ENCODE assay signal across 8 cellular contexts in genomic region chr16:30121741-30122620, GRCh38. TPM values are rescaled to one million over a fixed set of nuclear protein-coding genes. Genes with fewer than 3 reads are reported as not detected.
A peak's percentile ranks its signal among the peaks of the same experiment; 100 is the strongest.
DNase-seq lines count a peak whose midpoint lies in the region; ATAC-seq and TF ChIP-seq lines count a peak whose summit lies in the region.

No MANE protein-coding gene starts in this region.

- no peaks in the 10 kb centered on the region for H3K27me3 Mint-ChIP-seq in activated CD8-positive, alpha-beta T cell treated with anti-CD3 and anti-CD28 coated beads for 36 hours

- peak overlapping the region; percentile 5 for H3K27ac ChIP-seq in cardiac muscle cell
- peak overlapping the region; percentile 89 to 92 for H3K27ac ChIP-seq in prostate gland

- peaks cover 21% of the 10 kb centered on the region for H3K4me1 Mint-ChIP-seq in activated CD8-positive, alpha-beta T cell treated with anti-CD3 and anti-CD28 coated beads for 36 hours (ENCODE audit: low read depth)

- no peak for TF ChIP-seq POLR2A in prostate gland (IDR thresholded peaks at IDR 0.05)

- H3K27ac Mint-ChIP-seq in activated CD8-positive, alpha-beta T cell treated with anti-CD3 and anti-CD28 coated beads for 36 hours: peak overlapping the region; percentile 86

- no peak for TF ChIP-seq CTCF in activated CD8-positive, alpha-beta T cell treated with anti-CD3 and anti-CD28 coated beads for 36 hours (IDR thresholded peaks at IDR 0.05)
- no peak for TF ChIP-seq CTCF in cardiac muscle cell (IDR thresholded peaks at IDR 0.05; ENCODE audit: low read depth, low read length)
- no peak for TF ChIP-seq CTCF in prostate gland (IDR thresholded peaks at IDR 0.05)
- no peak for TF ChIP-seq CTCF in GM10266 (IDR thresholded peaks at IDR 0.05; ENCODE audit: control insufficient read depth, insufficient read depth, low read depth, missing control alignments)

- no peak for ATAC-seq in activated CD8-positive, alpha-beta T cell treated with anti-CD3 and anti-CD28 coated beads for 36 hours

- POLR2A ChIA-PET in activated CD8-positive, alpha-beta T cell treated with anti-CD3 and anti-CD28 coated beads for 36 hours (lab: Charles Lee): interaction anchor here (0.7 to 2.3 kb wide), 3 partner anchors 9 to 64 kb away, joined by 3 to 8 read pairs (median 5); partner anchors contain the start of genes CORO1A and GDPD3

- peaks cover 8% of the 10 kb centered on the region for H3K36me3 Mint-ChIP-seq in activated CD8-positive, alpha-beta T cell treated with anti-CD3 and anti-CD28 coated beads for 36 hours (ENCODE audit: low read depth)

- WGBS in prostate gland: 62% methylated on average over 32 of the region's 32 CpGs

- no peaks in the 10 kb centered on the region for H3K9me3 Mint-ChIP-seq in activated CD8-positive, alpha-beta T cell treated with anti-CD3 and anti-CD28 coated beads for 36 hours

- H3K36me3 ChIP-seq in cardiac muscle cell (peaks cover 21% of the 10 kb centered on the region), prostate gland (peaks cover 5 to 14% of the 10 kb centered on the region in 2 donors)

- peak overlapping the region; percentile 83 for H3K4me3 Mint-ChIP-seq in activated CD8-positive, alpha-beta T cell treated with anti-CD3 and anti-CD28 coated beads for 36 hours

- H3K27me3 ChIP-seq in cardiac muscle cell (no peaks in the 10 kb centered on the region), prostate gland (replicated peaks; ENCODE audit: insufficient read depth) (no peaks in the 10 kb centered on the region)

- peak; percentile 37 for DNase-seq in EH (ENCODE audit: low read depth)
- DNase-seq in activated CD8-positive, alpha-beta T cell treated with anti-CD3 and anti-CD28 coated beads for 36 hours: no peak
- DNase-seq in cardiac muscle cell (ENCODE audit: low read depth in 1 of 2, low spot score in 1 of 2): peak in 1 of 2 donors; percentile 34
- DNase-seq in prostate gland (ENCODE audit: low spot score): no peak
- DNase-seq in islet precursor cell: no peak
- no peak for DNase-seq in GM10266 (ENCODE audit: extremely low spot score)
- DNase-seq in NCI-H446 treated with DMSO at 0.1 percent for 48 hours (lab: John Stamatoyannopoulos, UW): no peak
- DNase-seq in NCI-H748 (lab: John Stamatoyannopoulos, UW; ENCODE audit: unreplicated experiment): no peak

- CTCF ChIA-PET in activated CD8-positive, alpha-beta T cell treated with anti-CD3 and anti-CD28 coated beads for 36 hours (lab: Charles Lee): interaction anchor here (1.2 to 1.8 kb wide), 2 partner anchors 10 to 30 kb away, joined by 5 to 11 read pairs; partner anchors contain the start of gene TBX6

- H3K4me3 ChIP-seq in cardiac muscle cell (peak overlapping the region; percentile 77), prostate gland (peak overlapping the region; percentile 76 to 88)

- H3K9me3 ChIP-seq in cardiac muscle cell (ENCODE audit: low read depth) (no peaks in the 10 kb centered on the region), prostate gland (no peaks in the 10 kb centered on the region)

- H3K4me1 ChIP-seq in cardiac muscle cell (ENCODE audit: low read depth): no peaks in the 10 kb centered on the region
- H3K4me1 ChIP-seq in prostate gland (replicated peaks): peaks cover 8% of the 10 kb centered on the region

- intact Hi-C loops in activated CD8-positive, alpha-beta T cell treated with anti-CD3 and anti-CD28 coated beads for 36 hours (cut with micrococcal nuclease): no loop called here
- intact Hi-C loops in prostate gland (cut with DNase I): loop anchor here (5.0 kb wide), 1 partner anchor 55 kb away; the partner anchor contains the start of gene ALDOA

RNA-seq across cellular contexts. Expression of gene MAPK3, which starts 1.0 kb away (rescaled TPM):
- total RNA-seq in activated CD8-positive, alpha-beta T cell treated with anti-CD3 and anti-CD28 coated beads for 36 hours: 10 to 100 TPM; 57.6 to 60.1 TPM
- total RNA-seq in cardiac muscle cell (57.2 and 70.2 TPM in 2 replicates), prostate gland (10 to 100 TPM; 19.0 to 77.4 TPM)
- 29.7 and 35.9 TPM in 2 replicates for polyA plus RNA-seq in cardiac muscle cell

RNA-seq across cellular contexts. Expression of gene GDPD3, which starts 8.6 kb away (rescaled TPM):
- 1 to 10 TPM; 4.5 to 5.7 TPM for total RNA-seq in activated CD8-positive, alpha-beta T cell treated with anti-CD3 and anti-CD28 coated beads for 36 hours
- total RNA-seq in cardiac muscle cell (1.7 and 2.0 TPM in 2 replicates), prostate gland (1 to 10 TPM in 1 of 2 donors, under 1 TPM in 1; 0.91 to 2.4 TPM)
- 0.72 and 0.96 TPM in 2 replicates for polyA plus RNA-seq in cardiac muscle cell

RNA-seq across cellular contexts. Expression of gene YPEL3, which starts 26.0 kb away (rescaled TPM):
- total RNA-seq in activated CD8-positive, alpha-beta T cell treated with anti-CD3 and anti-CD28 coated beads for 36 hours: 10 to 100 TPM; 17.7 to 19.5 TPM
- total RNA-seq in cardiac muscle cell (67.1 and 107 TPM in 2 replicates), prostate gland (100 to 1,000 TPM; 150 to 164 TPM)
- polyA plus RNA-seq in cardiac muscle cell: 115 and 143 TPM in 2 replicates

RNA-seq across cellular contexts. Expression of gene TBX6, which starts 30.3 kb away (rescaled TPM):
- total RNA-seq in activated CD8-positive, alpha-beta T cell treated with anti-CD3 and anti-CD28 coated beads for 36 hours: 1 to 10 TPM; 2.5 TPM
- total RNA-seq in cardiac muscle cell (1.6 and 5.0 TPM in 2 replicates), prostate gland (1 to 10 TPM; 1.5 to 2.5 TPM)
- polyA plus RNA-seq in cardiac muscle cell: 2.2 and 8.9 TPM in 2 replicates

RNA-seq across cellular contexts. Expression of gene PPP4C, which starts 46.2 kb away (rescaled TPM):
- total RNA-seq in activated CD8-positive, alpha-beta T cell treated with anti-CD3 and anti-CD28 coated beads for 36 hours: 100 to 1,000 TPM; 116 to 121 TPM
- total RNA-seq in cardiac muscle cell: 94.3 and 134 TPM in 2 replicates
- 217 and 225 TPM in 2 replicates for polyA plus RNA-seq in cardiac muscle cell
- total RNA-seq in prostate gland: 10 to 100 TPM; 67.8 to 85.4 TPM
